ENCODE assay signal across 1 cellular context in genomic region chr11:77205467-77206263, GRCh38.
TF ChIP-seq lines count a peak whose summit lies in the region.

No MANE protein-coding gene starts in this region.

TF ChIP-seq in SK-N-SH, 30 proteins besides CTCF, POLR2A, EP300 and RAD21 (continued from another document):
- TF ChIP-seq, protein P1, sequence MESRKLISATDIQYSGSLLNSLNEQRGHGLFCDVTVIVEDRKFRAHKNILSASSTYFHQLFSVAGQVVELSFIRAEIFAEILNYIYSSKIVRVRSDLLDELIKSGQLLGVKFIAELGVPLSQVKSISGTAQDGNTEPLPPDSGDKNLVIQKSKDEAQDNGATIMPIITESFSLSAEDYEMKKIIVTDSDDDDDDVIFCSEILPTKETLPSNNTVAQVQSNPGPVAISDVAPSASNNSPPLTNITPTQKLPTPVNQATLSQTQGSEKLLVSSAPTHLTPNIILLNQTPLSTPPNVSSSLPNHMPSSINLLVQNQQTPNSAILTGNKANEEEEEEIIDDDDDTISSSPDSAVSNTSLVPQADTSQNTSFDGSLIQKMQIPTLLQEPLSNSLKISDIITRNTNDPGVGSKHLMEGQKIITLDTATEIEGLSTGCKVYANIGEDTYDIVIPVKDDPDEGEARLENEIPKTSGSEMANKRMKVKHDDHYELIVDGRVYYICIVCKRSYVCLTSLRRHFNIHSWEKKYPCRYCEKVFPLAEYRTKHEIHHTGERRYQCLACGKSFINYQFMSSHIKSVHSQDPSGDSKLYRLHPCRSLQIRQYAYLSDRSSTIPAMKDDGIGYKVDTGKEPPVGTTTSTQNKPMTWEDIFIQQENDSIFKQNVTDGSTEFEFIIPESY (IDR thresholded peaks at IDR 0.05; ENCODE audit: borderline replicate concordance, low read depth): no peak
- TF ChIP-seq YY1 (IDR thresholded peaks at IDR 0.05; ENCODE audit: low read depth) (no peak), GABPA (IDR thresholded peaks at IDR 0.05; ENCODE audit: low read depth) (no peak)
